ENCODE assay signal across 1 cellular context in genomic region chr12:65712264-65713004, GRCh38.
TF ChIP-seq lines count a peak whose summit lies in the region.

No MANE protein-coding gene starts in this region.

TF ChIP-seq in A549, 52 proteins besides CTCF, POLR2A, EP300 and RAD21 (continued from another document):
- TF ChIP-seq ATOH8 (CRISPR knock-in tag; IDR thresholded peaks at IDR 0.05; ENCODE audit: low read depth) (no peak), FOSB (CRISPR knock-in tag; IDR thresholded peaks at IDR 0.05) (no peak), USF2 (IDR thresholded peaks at IDR 0.05) (no peak), ELK1 (IDR thresholded peaks at IDR 0.05; ENCODE audit: low read depth, low read length) (no peak), MYC (IDR thresholded peaks at IDR 0.05; ENCODE audit: borderline replicate concordance, low read length) (no peak), HOXA7 (CRISPR knock-in tag; IDR thresholded peaks at IDR 0.05) (no peak), PBX3 (IDR thresholded peaks at IDR 0.05) (no peak), NPAS2 (CRISPR knock-in tag; IDR thresholded peaks at IDR 0.05; ENCODE audit: borderline replicate concordance) (no peak), TFCP2L1 (CRISPR knock-in tag; IDR thresholded peaks at IDR 0.05) (no peak)
